ENCODE assay signal across 15 cellular contexts in the genomic region with DNA sequence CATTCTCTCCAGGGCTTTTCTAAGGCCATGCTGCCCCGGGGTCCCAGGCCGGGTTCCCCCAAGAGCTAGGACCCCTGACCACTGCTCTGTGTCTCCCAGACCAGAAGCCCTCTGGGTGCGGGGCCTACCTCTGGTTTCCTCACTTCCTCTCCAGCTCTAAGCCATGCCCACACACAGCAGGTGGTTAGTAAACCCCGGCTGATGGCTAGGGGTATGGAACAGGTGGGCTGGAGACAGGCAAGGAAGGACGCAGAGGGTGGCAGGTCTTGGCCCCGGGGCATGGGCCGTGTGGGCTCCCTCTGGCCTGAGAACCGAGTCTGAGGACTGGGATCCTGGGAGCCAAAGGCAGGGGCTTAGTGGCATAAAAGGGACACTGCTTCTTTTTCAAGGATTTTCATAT.
"Had no signal": no experiment of that assay in that cellular context is flagged by ENCODE, and none has a peak within 500 bp of the region (broad histone marks: within the 10 kb centered on the region; RNA-seq: fewer than 3 reads in every experiment).

No MANE protein-coding gene starts in this region.

- H3K4me3 ChIP-seq: cardiac muscle cell, hepatocyte, lung, thyroid gland had no signal

- H3K27me3 ChIP-seq: cardiac muscle cell, hepatocyte, thyroid gland had no signal

- DNase-seq: activated CD4-positive, alpha-beta memory T cell treated with anti-CD3 and anti-CD28 coated beads for 36 hours; activated CD8-positive, alpha-beta memory T cell treated with anti-CD3 and anti-CD28 coated beads, Interleukin-2, amount 10 ng/mL, durations not matched to agents 7 days and 5 days; activated naive CD4-positive, alpha-beta T cell; activated naive CD8-positive, alpha-beta T cell treated with anti-CD3 and anti-CD28 coated beads for 36 hours; amniotic stem cell; endodermal cell; left colon; natural killer cell; stimulated activated CD4-positive, alpha-beta T cell treated with anti-CD3 and anti-CD28 coated beads, Interleukin-4, amount 100 ng/mL, for 4 hours; T-helper 2 cell had no signal

- H3K36me3 ChIP-seq: cardiac muscle cell, thyroid gland had no signal

- H3K9me3 ChIP-seq: thyroid gland had no signal

- ATAC-seq: activated CD8-positive, alpha-beta memory T cell treated with anti-CD3 and anti-CD28 coated beads, Interleukin-2, amount 10 ng/mL, durations not matched to agents 7 days and 5 days; natural killer cell had no signal

- H3K27ac ChIP-seq: cardiac muscle cell, epithelial cell of prostate, hepatocyte, thyroid gland had no signal
